Comparison of ENCODE assay signal across 26 cellular contexts in genomic region chr2:63872571-63873328, GRCh38. TPM values are rescaled to one million over a fixed set of nuclear protein-coding genes. Genes with fewer than 3 reads are reported as not detected.
DNase-seq lines count a peak whose midpoint lies in the region; ATAC-seq, FAIRE-seq and TF ChIP-seq lines count a peak whose summit lies in the region.
"Had no signal": no experiment of that assay in that cellular context is flagged by ENCODE, and none has a peak within 500 bp of the region (broad histone marks: within the 10 kb centered on the region; RNA-seq: fewer than 3 reads in every experiment).

No MANE protein-coding gene starts in this region.

- peaks cover 13% of the 10 kb centered on the region for H3K9me3 Mint-ChIP-seq in mesothelial cell of epicardium
- H3K9me3 Mint-ChIP-seq: activated naive CD4-positive, alpha-beta T cell treated with anti-CD3 and anti-CD28 coated beads for 36 hours; memory B cell; stimulated activated effector memory CD8-positive, alpha-beta T cell treated with anti-CD3 and anti-CD28 coated beads, Interleukin-12 subunit alpha, Interleukin-12 subunit beta, amount 100 ng/mL, for 72 hours; T-helper 1 cell treated with Interleukin-12 subunit alpha and Interleukin-12 subunit beta and Interleukin-4 antibody, amounts not matched to agents 30 μg/mL and 1 μg/mL, for 36 hours had no signal

- no peaks in the 10 kb centered on the region for H3K27me3 Mint-ChIP-seq in mesothelial cell of epicardium (ENCODE audit: low read depth)
- H3K27me3 Mint-ChIP-seq: activated CD4-positive, alpha-beta T cell treated with anti-CD3 and anti-CD28 coated beads, Interleukin-2, amount 10 ng/mL, durations not matched to agents 24 days and 14 days; memory B cell had no signal

- H3K9ac ChIP-seq in adipocyte (ENCODE audit: low read length): no peak overlapping the region
- no peak overlapping the region for H3K9ac ChIP-seq in PC-3 (ENCODE audit: low read length)
- H3K9ac ChIP-seq: BLaER1 treated with 17β-estradiol and CSF1 and Interleukin-3, amounts not matched to agents 10 nM and 100 nM had no signal

- H3K27me3 ChIP-seq in adipocyte (replicated peaks; ENCODE audit: control insufficient read depth, insufficient read depth, low read length) (no peaks in the 10 kb centered on the region), pancreas (no peaks in the 10 kb centered on the region), PC-3 (ENCODE audit: low read length) (no peaks in the 10 kb centered on the region)
- H3K27me3 ChIP-seq: BLaER1 treated with 17β-estradiol and CSF1 and Interleukin-3, amounts not matched to agents 10 nM and 100 nM; SJSA1; suprapubic skin had no signal

- POLR2A ChIA-PET in PC-3 (lab: Charles Lee; ENCODE audit: unreplicated experiment): no interaction called here

- peaks cover 5% of the 10 kb centered on the region for H3K9me3 ChIP-seq in adipocyte (ENCODE audit: control insufficient read depth, low read length)
- H3K9me3 ChIP-seq in pancreas: no peaks in the 10 kb centered on the region
- no peaks in the 10 kb centered on the region for H3K9me3 ChIP-seq in PC-3 (ENCODE audit: low read length)
- H3K9me3 ChIP-seq: Caco-2, SJSA1, suprapubic skin had no signal

- H3K27ac ChIP-seq in pancreas (no peak overlapping the region), PC-3 (ENCODE audit: low read length) (no peak overlapping the region)
- H3K27ac ChIP-seq: BLaER1 treated with 17β-estradiol and CSF1 and Interleukin-3, amounts not matched to agents 10 nM and 100 nM; SJSA1; suprapubic skin had no signal

- DNase-seq in AG20443 (ENCODE audit: low spot score) (peak; percentile 9), adipocyte (ENCODE audit: low read depth) (peak; percentile 57), fibroblast of gingiva (ENCODE audit: low read depth) (peak; percentile 24), mesothelial cell of epicardium (ENCODE audit: low spot score in 2 of 2, unreplicated experiment in 2 of 2) (no peak), NCI-H2171 (lab: John Stamatoyannopoulos, UW) (no peak), posterior vena cava (ENCODE audit: low spot score) (no peak), pancreas (no peak), PC-3 (no peak)
- DNase-seq: activated CD4-positive, alpha-beta T cell treated with anti-CD3 and anti-CD28 coated beads, Interleukin-2, amount 10 ng/mL, durations not matched to agents 24 days and 14 days; activated naive CD4-positive, alpha-beta T cell treated with anti-CD3 and anti-CD28 coated beads for 36 hours; activated T-cell treated with anti-CD3 and anti-CD28 coated beads, Interleukin-2, amount 50 U/mL, for 72 hours; Caco-2; DMS79 treated with DMSO at 0.1 percent for 48 hours; NCI-H1092; NCI-H187; NCI-H526; stimulated activated CD4-positive, alpha-beta T cell treated with anti-CD3 and anti-CD28 coated beads, Interleukin-2, amount 100 ng/mL, for 48 hours had no signal

- no peak overlapping the region for H2AFZ ChIP-seq in PC-3 (ENCODE audit: low read length)

- CTCF ChIA-PET in PC-3 (lab: Charles Lee): no interaction called here

- H3F3A ChIP-seq in PC-3 (ENCODE audit: low read length, unreplicated experiment): no peaks in the 10 kb centered on the region

- H3K4me3 Mint-ChIP-seq in mesothelial cell of epicardium: no peak overlapping the region
- H3K4me3 Mint-ChIP-seq: activated CD4-positive, alpha-beta T cell treated with anti-CD3 and anti-CD28 coated beads, Interleukin-2, amount 10 ng/mL, durations not matched to agents 24 days and 14 days; activated naive CD4-positive, alpha-beta T cell treated with anti-CD3 and anti-CD28 coated beads for 36 hours; activated T-cell treated with anti-CD3 and anti-CD28 coated beads, Interleukin-2, amount 50 U/mL, for 72 hours; memory B cell; stimulated activated effector memory CD8-positive, alpha-beta T cell treated with anti-CD3 and anti-CD28 coated beads, Interleukin-12 subunit alpha, Interleukin-12 subunit beta, amount 100 ng/mL, for 72 hours; T-helper 1 cell treated with Interleukin-12 subunit alpha and Interleukin-12 subunit beta and Interleukin-4 antibody, amounts not matched to agents 30 μg/mL and 1 μg/mL, for 36 hours had no signal

- TF ChIP-seq CTCF in mesothelial cell of epicardium (IDR thresholded peaks at IDR 0.05; ENCODE audit: unreplicated experiment): no peak
- TF ChIP-seq CTCF in pancreas (IDR thresholded peaks at IDR 0.05): no peak
- TF ChIP-seq CTCF in PC-3 (conservative IDR thresholded peaks at IDR 0.05; ENCODE audit: low read depth, low read length): no peak

- no peak overlapping the region for H3K4me2 ChIP-seq in PC-3 (ENCODE audit: low read length)
- H3K4me2 ChIP-seq: BLaER1 treated with 17β-estradiol and CSF1 and Interleukin-3, amounts not matched to agents 10 nM and 100 nM had no signal

- peaks cover 56% of the 10 kb centered on the region for H3K4me1 ChIP-seq in adipocyte (ENCODE audit: control insufficient read depth, insufficient read depth, low read length)
- H3K4me1 ChIP-seq in pancreas: peaks cover 0 to 5% (median 3%) of the 10 kb centered on the region in 3 donors
- H3K4me1 ChIP-seq in PC-3 (ENCODE audit: insufficient read depth, low read length): peaks cover 25% of the 10 kb centered on the region

- peak overlapping the region; percentile 45 for H3K27ac Mint-ChIP-seq in mesothelial cell of epicardium
- H3K27ac Mint-ChIP-seq: activated CD4-positive, alpha-beta T cell treated with anti-CD3 and anti-CD28 coated beads, Interleukin-2, amount 10 ng/mL, durations not matched to agents 24 days and 14 days; activated naive CD4-positive, alpha-beta T cell treated with anti-CD3 and anti-CD28 coated beads for 36 hours; memory B cell; stimulated activated effector memory CD8-positive, alpha-beta T cell treated with anti-CD3 and anti-CD28 coated beads, Interleukin-12 subunit alpha, Interleukin-12 subunit beta, amount 100 ng/mL, for 72 hours; T-helper 1 cell treated with Interleukin-12 subunit alpha and Interleukin-12 subunit beta and Interleukin-4 antibody, amounts not matched to agents 30 μg/mL and 1 μg/mL, for 36 hours had no signal

- H3K36me3 Mint-ChIP-seq in mesothelial cell of epicardium: peaks cover 45% of the 10 kb centered on the region

- FAIRE-seq in pancreas (lab: Jason Lieb, UNC): no peak
- FAIRE-seq: GM12892, RCC 7860 had no signal

- H3K4me3 ChIP-seq in adipocyte (ENCODE audit: low read length) (no peak overlapping the region), pancreas (no peak overlapping the region), PC-3 (ENCODE audit: low read length) (no peak overlapping the region)
- H3K4me3 ChIP-seq: BLaER1 treated with 17β-estradiol and CSF1 and Interleukin-3, amounts not matched to agents 10 nM and 100 nM; SJSA1; suprapubic skin had no signal

- H3K79me2 ChIP-seq in PC-3 (ENCODE audit: low read length): peaks cover 21% of the 10 kb centered on the region

- no peaks in the 10 kb centered on the region for H3K9me2 ChIP-seq in PC-3 (replicated peaks; ENCODE audit: low read length)

- WGBS in pancreas, 2 donors: 73 to 77% methylated on average over 6 of the region's 6 CpGs

- intact Hi-C loops in posterior vena cava (cut with DNase I) (no loop called here), pancreas (cut with DNase I) (no loop called here), PC-3 (cut with micrococcal nuclease) (no loop called here)

- 0 out of 2 replicates have a peak, but pooled peaks cover 4% of the 10 kb centered on the region for H4K20me1 ChIP-seq in PC-3 (ENCODE audit: low read length)

- ATAC-seq in pancreas: no peak
- ATAC-seq in PC-3: no peak
- ATAC-seq: activated T-cell treated with anti-CD3 and anti-CD28 coated beads, Interleukin-2, amount 50 U/mL, for 72 hours; HCT116; stimulated activated effector memory CD8-positive, alpha-beta T cell treated with anti-CD3 and anti-CD28 coated beads, Interleukin-12 subunit alpha, Interleukin-12 subunit beta, amount 100 ng/mL, for 72 hours had no signal

- peaks cover 21% of the 10 kb centered on the region for H3K4me1 Mint-ChIP-seq in mesothelial cell of epicardium

- BruUV-seq in PC-3 (replicated peaks; lab: Mats Ljungman, UMichigan): no TSS peak

- H3K36me3 ChIP-seq in adipocyte (ENCODE audit: control insufficient read depth, insufficient read depth, low read length, severe bottlenecking): peaks cover 47% of the 10 kb centered on the region
- no peaks in the 10 kb centered on the region for H3K36me3 ChIP-seq in pancreas
- H3K36me3 ChIP-seq in PC-3 (ENCODE audit: low read depth, low read length): peaks cover 8% of the 10 kb centered on the region

RNA-seq across cellular contexts. Expression of gene UGP2, which starts 31.1 kb away (rescaled TPM):
- 92.6 to 99.1 TPM (median 96.7 TPM) in 3 replicates for total RNA-seq in mesothelial cell of epicardium
- total RNA-seq in posterior vena cava: 100 to 1,000 TPM; 204 to 217 TPM
- total RNA-seq in pancreas: 10 to 100 TPM; 40.2 to 73.4 (median 54.4) TPM
- polyA plus RNA-seq in pancreas: 10 to 100 TPM; 30.0 to 47.9 TPM
- total RNA-seq in PC-3 (2014; rRNA removed): 48.4 and 55.8 TPM in 2 replicates

Comparison
In these comparisons a context has a peak if more than half of its experiments do, and no peak if none do; other contexts are left out.
1. DNase-seq: peak in AG20443 (single experiment), adipocyte (single experiment) and fibroblast of gingiva (single experiment); none in mesothelial cell of epicardium (0 of 2), NCI-H2171 (single experiment), posterior vena cava (single experiment), pancreas (0 of 6) and PC-3 (single experiment).